In the genomic region with DNA sequence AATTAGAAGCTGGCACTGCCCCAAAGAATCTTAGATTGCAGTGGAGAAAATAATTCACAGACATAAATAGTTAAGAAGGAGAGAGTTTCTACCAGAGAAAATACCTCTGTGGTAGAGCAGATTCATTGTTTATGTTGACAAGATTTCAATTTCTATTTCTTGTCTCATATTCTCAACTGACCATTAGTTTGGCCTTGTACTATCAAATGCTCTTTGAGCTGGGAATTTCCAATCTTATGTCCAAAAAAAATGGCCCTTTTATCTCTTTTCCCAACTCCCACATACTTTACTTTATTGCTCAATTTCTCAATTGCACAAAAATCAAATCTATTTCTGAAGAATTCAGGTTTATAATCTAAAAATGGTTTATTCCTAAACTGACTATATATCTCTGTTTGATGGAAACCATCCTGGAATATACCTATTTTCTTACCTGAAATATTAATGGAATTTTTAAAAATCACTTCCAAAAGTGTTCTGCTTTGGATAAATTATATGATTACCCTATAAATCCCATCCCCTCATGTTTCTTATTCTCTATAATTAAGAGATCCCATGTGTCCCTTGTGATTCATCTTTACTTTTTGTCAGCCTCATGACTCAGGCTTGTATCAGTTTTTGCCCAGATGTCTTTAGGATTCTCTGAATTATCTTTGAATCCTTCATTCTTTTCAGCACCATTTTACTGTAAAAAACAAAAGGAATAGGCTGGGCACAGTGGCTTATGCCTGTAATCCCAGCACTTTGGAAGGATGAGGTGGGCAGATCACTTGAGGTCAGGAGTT, we compare ENCODE assay signal across 23 cellular contexts.
DNase-seq lines count a peak whose midpoint lies in the region; ATAC-seq, FAIRE-seq and TF ChIP-seq lines count a peak whose summit lies in the region.
"Had no signal": no experiment of that assay in that cellular context is flagged by ENCODE, and none has a peak within 500 bp of the region (broad histone marks: within the 10 kb centered on the region; RNA-seq: fewer than 3 reads in every experiment).

No MANE protein-coding gene starts in this region.

- ATAC-seq in esophagus mucosa, result no peak
- ATAC-seq: lower lobe of right lung; naive thymus-derived CD8-positive, alpha-beta T cell; stimulated activated naive CD8-positive, alpha-beta T cell treated with anti-CD3 and anti-CD28 coated beads, Interleukin-15, Interleukin-2, amounts not matched to agents 100 U/mL and 50 U/mL, for 24 hours had no signal

- CTCF ChIA-PET in AG04449 (lab: Yijun Ruan, JAX), result no interaction called here

- POLR2A ChIA-PET in AG04449 (lab: Yijun Ruan, JAX), result no interaction called here

- in situ Hi-C loops in GM13976 (cut with MboI; ENCODE audit: low sequenced_read_pairs, unreplicated experiment), result no loop called here

- DNase-seq in AG04449 (ENCODE audit: low read depth, low spot score) (peak; percentile 56), HCEC 1CT (peak; percentile 90), amniotic epithelial cell (ENCODE audit: low read depth) (peak; percentile 47), fibroblast of villous mesenchyme (ENCODE audit: low read depth) (peak; percentile 46), NCI-H2196 (lab: John Stamatoyannopoulos, UW; ENCODE audit: unreplicated experiment) (no peak), GM13976 (ENCODE audit: low spot score) (no peak), urothelium cell line (ENCODE audit: low spot score) (no peak)
- DNase-seq: ACHN; activated CD4-positive, alpha-beta T cell treated with anti-CD3 and anti-CD28 coated beads for 4 hours; activated naive CD4-positive, alpha-beta T cell treated with Interleukin-2 at 50 U/mL for 16 hours; Caco-2; effector CD8-positive, alpha-beta T cell; GDM1; lower lobe of right lung; naive thymus-derived CD8-positive, alpha-beta T cell; NCI-H187 treated with DMSO at 0.1 percent for 48 hours; NCI-H524; stimulated activated naive CD8-positive, alpha-beta T cell treated with anti-CD3 and anti-CD28 coated beads, Interleukin-15, Interleukin-2, amounts not matched to agents 100 U/mL and 50 U/mL, for 24 hours; T-helper 9 cell had no signal

- TF ChIP-seq CTCF in AG04449 (IDR thresholded peaks at IDR 0.05; ENCODE audit: insufficient read depth, low read length, missing control alignments) (no peak), fibroblast of villous mesenchyme (IDR thresholded peaks at IDR 0.05; ENCODE audit: insufficient read depth, low read depth, low read length) (no peak), GM13976 (IDR thresholded peaks at IDR 0.05; ENCODE audit: borderline replicate concordance, control extremely low read depth, extremely low read depth, insufficient read depth, missing control alignments) (no peak)

- H3K4me3 ChIP-seq in AG04449 (ENCODE audit: low read depth, low read length) (no peak overlapping the region), fibroblast of villous mesenchyme (ENCODE audit: low read depth, low read length) (no peak overlapping the region)
- H3K4me3 ChIP-seq: lower lobe of right lung, SJSA1 had no signal

- FAIRE-seq in urothelium cell line (lab: Jason Lieb, UNC), result no peak
- FAIRE-seq: H1, HTR-8/SVneo had no signal

Comparison
In these comparisons a context has a peak if more than half of its experiments do, and no peak if none do; other contexts are left out.
1. DNase-seq: peak in AG04449 (single experiment), HCEC 1CT (single experiment), amniotic epithelial cell (single experiment) and fibroblast of villous mesenchyme (single experiment); none in NCI-H2196 (single experiment), GM13976 (single experiment) and urothelium cell line (single experiment).